19 cellular contexts compared by ENCODE assay signal in genomic region chr17:63106050-63106449, GRCh38.
A peak's percentile ranks its signal among the peaks of the same experiment; 100 is the strongest.
DNase-seq lines count a peak whose midpoint lies in the region; ATAC-seq and TF ChIP-seq lines count a peak whose summit lies in the region.
"Had no signal": no experiment of that assay in that cellular context is flagged by ENCODE, and none has a peak within 500 bp of the region (broad histone marks: within the 10 kb centered on the region; RNA-seq: fewer than 3 reads in every experiment).

No MANE protein-coding gene starts in this region.

- H3K36me3 ChIP-seq in cardiac muscle cell: no peaks in the 10 kb centered on the region
- no peaks in the 10 kb centered on the region for H3K36me3 ChIP-seq in right atrium auricular region

- H3K9me3 ChIP-seq in cardiac muscle cell (ENCODE audit: low read depth) (no peaks in the 10 kb centered on the region), right atrium auricular region (no peaks in the 10 kb centered on the region)
- H3K9me3 ChIP-seq: A549, Caco-2 had no signal

- H3K4me1 Mint-ChIP-seq in nephron progenitor cell: peaks cover 14% of the 10 kb centered on the region
- H3K4me1 Mint-ChIP-seq: B cell had no signal

- H3K27me3 ChIP-seq in cardiac muscle cell: no peaks in the 10 kb centered on the region
- H3K27me3 ChIP-seq in right atrium auricular region: no peaks in the 10 kb centered on the region
- H3K27me3 ChIP-seq: BLaER1 treated with 17β-estradiol and CSF1 and Interleukin-3, amounts not matched to agents 10 nM and 100 nM had no signal

- no peaks in the 10 kb centered on the region for H3K27me3 Mint-ChIP-seq in nephron progenitor cell (ENCODE audit: low read depth, poor library complexity)
- H3K27me3 Mint-ChIP-seq: B cell; CD4-positive, alpha-beta T cell had no signal

- no peak overlapping the region for H3K4me3 Mint-ChIP-seq in nephron progenitor cell
- H3K4me3 Mint-ChIP-seq: B cell; CD4-positive, alpha-beta T cell; CD8-positive, alpha-beta T cell had no signal

- peak; percentile 60 for ATAC-seq in SK-N-SH treated with all-trans-retinoic acid at 6 μM for 48 hours
- ATAC-seq: A549; CD8-positive, alpha-beta T cell; GM12878 had no signal

- TF ChIP-seq CTCF in cardiac muscle cell (IDR thresholded peaks at IDR 0.05; ENCODE audit: low read depth, low read length) (no peak), right atrium auricular region (IDR thresholded peaks at IDR 0.05) (no peak), nephron progenitor cell (IDR thresholded peaks at IDR 0.05) (no peak)

- no peak overlapping the region for H3K4me3 ChIP-seq in cardiac muscle cell
- no peak overlapping the region for H3K4me3 ChIP-seq in right atrium auricular region
- H3K4me3 ChIP-seq: A549; BLaER1 treated with 17β-estradiol and CSF1 and Interleukin-3, amounts not matched to agents 10 nM and 100 nM; GM12878 had no signal

- no peaks in the 10 kb centered on the region for H3K9me3 Mint-ChIP-seq in nephron progenitor cell
- H3K9me3 Mint-ChIP-seq: CD4-positive, alpha-beta T cell; CD8-positive, alpha-beta T cell had no signal

- DNase-seq in cardiac muscle cell (ENCODE audit: low read depth in 1 of 2, low spot score in 1 of 2) (no peak), right atrium auricular region (ENCODE audit: low spot score) (no peak), nephron progenitor cell (no peak), dermis blood vessel endothelial cell (no peak)
- no peak for DNase-seq in effector CD4-positive, alpha-beta T cell
- DNase-seq: AML-193; Caco-2; Calu3; CD4-positive, alpha-beta T cell; CD8-positive, alpha-beta T cell; DMS79 treated with DMSO at 0.1 percent for 48 hours; GF-D8 had no signal

- peak overlapping the region; percentile 86 for H3K27ac Mint-ChIP-seq in nephron progenitor cell
- H3K27ac Mint-ChIP-seq: B cell; CD4-positive, alpha-beta T cell; CD8-positive, alpha-beta T cell had no signal

- H3K4me1 ChIP-seq in cardiac muscle cell (ENCODE audit: low read depth) (no peaks in the 10 kb centered on the region), right atrium auricular region (no peaks in the 10 kb centered on the region)
- H3K4me1 ChIP-seq: A549; BLaER1 treated with 17β-estradiol and CSF1 and Interleukin-3, amounts not matched to agents 10 nM and 100 nM; Caco-2 had no signal

- H3K27ac ChIP-seq in cardiac muscle cell: peak overlapping the region; percentile 64
- no peak overlapping the region for H3K27ac ChIP-seq in right atrium auricular region
- H3K27ac ChIP-seq: 22Rv1; A549; BLaER1 treated with 17β-estradiol and CSF1 and Interleukin-3, amounts not matched to agents 10 nM and 100 nM; C4-2B had no signal

- peaks cover 6% of the 10 kb centered on the region for H3K36me3 Mint-ChIP-seq in nephron progenitor cell (ENCODE audit: low read depth)

TF ChIP-seq in SK-N-SH treated with all-trans-retinoic acid at 6 μM for 48 hours, 23 proteins besides CTCF, POLR2A, EP300 and RAD21 (continues in another document):
- TF ChIP-seq ZFP30 (CRISPR knock-in tag; IDR thresholded peaks at IDR 0.05) (no peak), TSHZ2 (CRISPR knock-in tag; IDR thresholded peaks at IDR 0.05) (no peak), TCF4 (CRISPR knock-in tag; IDR thresholded peaks at IDR 0.05; ENCODE audit: borderline replicate concordance) (no peak; the same call in 1 of the 2 replicates), OSR1 (CRISPR knock-in tag; IDR thresholded peaks at IDR 0.05) (no peak), CSDC2 (CRISPR knock-in tag; IDR thresholded peaks at IDR 0.05) (no peak), ZC3H10 (CRISPR knock-in tag; IDR thresholded peaks at IDR 0.05) (peak; percentile 85; the same call in 1 of the 2 replicates), GLIS3 (CRISPR knock-in tag; IDR thresholded peaks at IDR 0.05) (no peak), ZNF8 (CRISPR knock-in tag; IDR thresholded peaks at IDR 0.05) (0 out of 2 replicates have a peak, but pooled peaks have one; percentile 11), CREB5 (CRISPR knock-in tag; IDR thresholded peaks at IDR 0.05; ENCODE audit: low read depth) (no peak), PPARA (CRISPR knock-in tag; IDR thresholded peaks at IDR 0.05; ENCODE audit: borderline replicate concordance) (no peak), ZFP3 (CRISPR knock-in tag; IDR thresholded peaks at IDR 0.05) (no peak), ZNF565 (CRISPR knock-in tag; conservative IDR thresholded peaks at IDR 0.05; ENCODE audit: low read depth) (no peak), CSRNP3 (CRISPR knock-in tag; IDR thresholded peaks at IDR 0.05) (no peak), BACH2 (CRISPR knock-in tag; IDR thresholded peaks at IDR 0.05; ENCODE audit: borderline replicate concordance) (no peak), PATZ1 (CRISPR knock-in tag; IDR thresholded peaks at IDR 0.05; ENCODE audit: borderline replicate concordance) (peak; percentile 84; the same call in 1 of the 2 replicates), ISL1 (CRISPR knock-in tag; IDR thresholded peaks at IDR 0.05) (peak; percentile 79), TOX (CRISPR knock-in tag; IDR thresholded peaks at IDR 0.05; ENCODE audit: borderline replicate concordance) (no peak), ZNF70 (CRISPR knock-in tag; IDR thresholded peaks at IDR 0.05) (no peak), ARNTL (CRISPR knock-in tag; IDR thresholded peaks at IDR 0.05; ENCODE audit: borderline replicate concordance, low read depth) (no peak), ESRRG (CRISPR knock-in tag; IDR thresholded peaks at IDR 0.05) (no peak), RARB (CRISPR knock-in tag; IDR thresholded peaks at IDR 0.05) (no peak), SNAI2 (CRISPR knock-in tag; IDR thresholded peaks at IDR 0.05) (no peak)
